9 cellular contexts compared by ENCODE assay signal in the genomic region with DNA sequence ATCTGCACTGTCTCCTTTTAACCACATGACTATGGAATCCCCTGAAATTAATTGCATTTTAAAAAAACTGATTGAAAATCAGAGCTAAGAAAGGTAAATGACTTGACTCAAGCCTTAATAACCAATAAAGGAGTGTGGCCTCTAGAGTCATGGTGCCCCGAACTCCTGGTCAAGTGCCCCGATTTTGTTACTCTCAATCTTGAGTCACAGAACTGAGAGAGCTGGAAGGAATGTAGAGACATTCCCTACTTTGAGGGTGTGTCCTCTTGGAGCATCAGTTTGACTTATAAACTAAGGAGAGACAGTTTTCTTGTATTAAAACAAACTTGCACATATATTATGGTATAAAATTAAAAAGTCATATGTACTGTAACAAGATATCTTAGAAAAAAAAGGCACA. TPM values are rescaled to one million over a fixed set of nuclear protein-coding genes. Genes with fewer than 3 reads are reported as not detected.
DNase-seq lines count a peak whose midpoint lies in the region; ATAC-seq and TF ChIP-seq lines count a peak whose summit lies in the region.
"Had no signal": no experiment of that assay in that cellular context is flagged by ENCODE, and none has a peak within 500 bp of the region (broad histone marks: within the 10 kb centered on the region; RNA-seq: fewer than 3 reads in every experiment).

No MANE protein-coding gene starts in this region.

- H3K27me3 ChIP-seq in SK-N-SH (ENCODE audit: insufficient read depth) = no peaks in the 10 kb centered on the region
- H3K27me3 ChIP-seq in MM.1S (replicated peaks; ENCODE audit: insufficient read depth, low read length) = no peaks in the 10 kb centered on the region

- H3K36me3 ChIP-seq in SK-N-SH (replicated peaks in 1 of 2; ENCODE audit: control insufficient read depth in 1 of 2, insufficient read depth in 2 of 2, low read length in 1 of 2) (peaks cover under 1 to 13% of the 10 kb centered on the region in 2 experiments), MM.1S (replicated peaks; ENCODE audit: insufficient read depth, low read length) (no peaks in the 10 kb centered on the region; the same call in 1 of the 2 replicates)

- CTCF ChIA-PET in SK-N-SH (lab: Yijun Ruan, JAX) = interaction anchor here (0.9 to 2.2 kb wide), 6 partner anchors 8 to 323 kb away, joined by 3 to 6 read pairs (median 3); no protein-coding TSS in a partner anchor

- H4K20me1 ChIP-seq in SK-N-SH (ENCODE audit: insufficient read depth) (peaks cover 69% of the 10 kb centered on the region), MM.1S (ENCODE audit: insufficient read depth, low read length) (peaks cover 62% of the 10 kb centered on the region)

- H3K79me2 ChIP-seq in SK-N-SH (ENCODE audit: insufficient read depth) (peaks cover 75% of the 10 kb centered on the region), MM.1S (ENCODE audit: low read length) (peaks cover 75% of the 10 kb centered on the region)

- TF ChIP-seq CTCF in SK-N-SH (IDR thresholded peaks at IDR 0.05) (no peak), MM.1S (IDR thresholded peaks at IDR 0.05; ENCODE audit: low read length) (no peak), choroid plexus epithelial cell (conservative IDR thresholded peaks at IDR 0.05; ENCODE audit: low read depth, low read length) (no peak), retinal pigment epithelial cell (conservative IDR thresholded peaks at IDR 0.05; ENCODE audit: low read depth, low read length) (no peak)

- H3K4me1 ChIP-seq in SK-N-SH (ENCODE audit: control insufficient read depth in 1 of 2, insufficient read depth in 2 of 2, low read depth in 1 of 2, low read length in 1 of 2) (peaks cover 20 to 32% of the 10 kb centered on the region in 2 experiments; a peak in 3 of 4 replicates), MM.1S (ENCODE audit: low read length) (peaks cover 18% of the 10 kb centered on the region)
- H3K4me1 ChIP-seq: parathyroid adenoma had no signal

- POLR2A ChIA-PET in SK-N-SH (lab: Yijun Ruan, JAX) = interaction anchor here (0.6 to 1.6 kb wide), 2 partner anchors 8 to 27 kb away, joined by 3 to 6 read pairs; a partner anchor contains a TSS

- H3K4me2 ChIP-seq in SK-N-SH = peak overlapping the region; percentile 88
- peak overlapping the region; percentile 75 for H3K4me2 ChIP-seq in MM.1S (ENCODE audit: low read depth, low read length)

- H2AFZ ChIP-seq in SK-N-SH (ENCODE audit: low read depth) (no peak overlapping the region), MM.1S (ENCODE audit: low read length) (no peak overlapping the region)
- H2AFZ ChIP-seq: parathyroid adenoma had no signal

- ATAC-seq in SK-N-SH treated with all-trans-retinoic acid at 6 μM for 48 hours (no peak), GM18873 (IDR thresholded peaks at IDR 0.05; ENCODE audit: low FRiP score, unreplicated experiment) (no peak), HG03045 (IDR thresholded peaks at IDR 0.05; ENCODE audit: unreplicated experiment) (no peak)

- 11% methylated on average over 2 of the region's 2 CpGs for WGBS in SK-N-SH (ENCODE audit: low lambda C conversion rate)

- TF ChIP-seq EP300 in SK-N-SH (IDR thresholded peaks at IDR 0.05; ENCODE audit: borderline replicate concordance in 1 of 2, low read depth in 1 of 2, low read length in 1 of 2) = no peak

- no peak for TF ChIP-seq RAD21 in SK-N-SH (IDR thresholded peaks at IDR 0.05; ENCODE audit: low read length)

- DNase-seq in SK-N-SH (no peak), MM.1S (no peak), choroid plexus epithelial cell (ENCODE audit: low read depth) (peak; percentile 17), retinal pigment epithelial cell (ENCODE audit: low read depth) (no peak), NCI-H2196 (lab: John Stamatoyannopoulos, UW; ENCODE audit: unreplicated experiment) (no peak)

- H3F3A ChIP-seq in SK-N-SH (replicated peaks; ENCODE audit: insufficient read depth) = peaks cover 3% of the 10 kb centered on the region
- peaks cover 5% of the 10 kb centered on the region; the same call in 1 of the 2 replicates for H3F3A ChIP-seq in MM.1S (ENCODE audit: insufficient read depth, low read length)

- H3K9me3 ChIP-seq in SK-N-SH (no peaks in the 10 kb centered on the region), MM.1S (replicated peaks; ENCODE audit: insufficient read depth, low read length) (no peaks in the 10 kb centered on the region)

- H3K9me2 ChIP-seq in SK-N-SH = no peaks in the 10 kb centered on the region
- no peaks in the 10 kb centered on the region for H3K9me2 ChIP-seq in MM.1S (replicated peaks; ENCODE audit: insufficient read depth, low read length)

- H3K9ac ChIP-seq in SK-N-SH (no peak overlapping the region), MM.1S (ENCODE audit: low read length) (no peak overlapping the region)
- H3K9ac ChIP-seq: parathyroid adenoma had no signal

- H3K27ac ChIP-seq in SK-N-SH (ENCODE audit: low read depth in 2 of 2, low read length in 1 of 2) (no peak overlapping the region), MM.1S (ENCODE audit: low read length) (no peak overlapping the region)
- H3K27ac ChIP-seq: parathyroid adenoma had no signal

- H3K4me3 ChIP-seq in SK-N-SH (ENCODE audit: low read depth in 2 of 2, low read length in 1 of 2) (peak overlapping the region; percentile 10 to 88; a peak in 3 of 4 replicates), MM.1S (ENCODE audit: low read length) (no peak overlapping the region), choroid plexus epithelial cell (ENCODE audit: low read depth, low read length) (no peak overlapping the region), retinal pigment epithelial cell (ENCODE audit: low read length) (peak overlapping the region; percentile 95)

TF ChIP-seq in SK-N-SH, 30 proteins besides CTCF, POLR2A, EP300 and RAD21:
- TF ChIP-seq FOSL2 (IDR thresholded peaks at IDR 0.05; ENCODE audit: borderline replicate concordance, low read depth) (peak; percentile 34; the same call in 1 of the 2 replicates), MXI1 (IDR thresholded peaks at IDR 0.05; ENCODE audit: low read depth, low read length) (no peak), SIN3A (IDR thresholded peaks at IDR 0.05; ENCODE audit: borderline replicate concordance, low read depth, low read length) (0 out of 2 replicates have a peak, but pooled peaks have one; percentile 43), YY1 (IDR thresholded peaks at IDR 0.05; ENCODE audit: low read depth) (no peak), SMC3 (IDR thresholded peaks at IDR 0.05; ENCODE audit: low read depth, low read length) (no peak), EZH2phosphoT487 (IDR thresholded peaks at IDR 0.05; ENCODE audit: borderline replicate concordance, low read depth) (no peak)
- TF ChIP-seq, protein P1, sequence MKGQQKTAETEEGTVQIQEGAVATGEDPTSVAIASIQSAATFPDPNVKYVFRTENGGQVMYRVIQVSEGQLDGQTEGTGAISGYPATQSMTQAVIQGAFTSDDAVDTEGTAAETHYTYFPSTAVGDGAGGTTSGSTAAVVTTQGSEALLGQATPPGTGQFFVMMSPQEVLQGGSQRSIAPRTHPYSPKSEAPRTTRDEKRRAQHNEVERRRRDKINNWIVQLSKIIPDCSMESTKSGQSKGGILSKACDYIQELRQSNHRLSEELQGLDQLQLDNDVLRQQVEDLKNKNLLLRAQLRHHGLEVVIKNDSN (IDR thresholded peaks at IDR 0.05; ENCODE audit: borderline replicate concordance, low read depth) = no peak

TF ChIP-seq in SK-N-SH treated with all-trans-retinoic acid at 6 μM for 48 hours, 23 proteins besides CTCF, POLR2A, EP300 and RAD21 (continues in another document):
- TF ChIP-seq, protein P2, sequence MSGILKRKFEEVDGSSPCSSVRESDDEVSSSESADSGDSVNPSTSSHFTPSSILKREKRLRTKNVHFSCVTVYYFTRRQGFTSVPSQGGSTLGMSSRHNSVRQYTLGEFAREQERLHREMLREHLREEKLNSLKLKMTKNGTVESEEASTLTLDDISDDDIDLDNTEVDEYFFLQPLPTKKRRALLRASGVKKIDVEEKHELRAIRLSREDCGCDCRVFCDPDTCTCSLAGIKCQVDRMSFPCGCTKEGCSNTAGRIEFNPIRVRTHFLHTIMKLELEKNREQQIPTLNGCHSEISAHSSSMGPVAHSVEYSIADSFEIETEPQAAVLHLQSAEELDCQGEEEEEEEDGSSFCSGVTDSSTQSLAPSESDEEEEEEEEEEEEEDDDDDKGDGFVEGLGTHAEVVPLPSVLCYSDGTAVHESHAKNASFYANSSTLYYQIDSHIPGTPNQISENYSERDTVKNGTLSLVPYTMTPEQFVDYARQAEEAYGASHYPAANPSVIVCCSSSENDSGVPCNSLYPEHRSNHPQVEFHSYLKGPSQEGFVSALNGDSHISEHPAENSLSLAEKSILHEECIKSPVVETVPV (CRISPR knock-in tag; IDR thresholded peaks at IDR 0.05) = no peak
- TF ChIP-seq GLIS3 (CRISPR knock-in tag; IDR thresholded peaks at IDR 0.05) (no peak), ZNF565 (CRISPR knock-in tag; conservative IDR thresholded peaks at IDR 0.05; ENCODE audit: low read depth) (no peak), PPARA (CRISPR knock-in tag; IDR thresholded peaks at IDR 0.05; ENCODE audit: borderline replicate concordance) (no peak)
- TF ChIP-seq, protein P3, sequence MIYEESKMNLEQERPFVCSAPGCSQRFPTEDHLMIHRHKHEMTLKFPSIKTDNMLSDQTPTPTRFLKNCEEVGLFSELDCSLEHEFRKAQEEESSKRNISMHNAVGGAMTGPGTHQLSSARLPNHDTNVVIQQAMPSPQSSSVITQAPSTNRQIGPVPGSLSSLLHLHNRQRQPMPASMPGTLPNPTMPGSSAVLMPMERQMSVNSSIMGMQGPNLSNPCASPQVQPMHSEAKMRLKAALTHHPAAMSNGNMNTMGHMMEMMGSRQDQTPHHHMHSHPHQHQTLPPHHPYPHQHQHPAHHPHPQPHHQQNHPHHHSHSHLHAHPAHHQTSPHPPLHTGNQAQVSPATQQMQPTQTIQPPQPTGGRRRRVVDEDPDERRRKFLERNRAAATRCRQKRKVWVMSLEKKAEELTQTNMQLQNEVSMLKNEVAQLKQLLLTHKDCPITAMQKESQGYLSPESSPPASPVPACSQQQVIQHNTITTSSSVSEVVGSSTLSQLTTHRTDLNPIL (CRISPR knock-in tag; IDR thresholded peaks at IDR 0.05; ENCODE audit: low read depth) = no peak

RNA-seq across cellular contexts. Expression of a gene that starts 2.4 kb away (rescaled TPM):
- polyA plus RNA-seq in SK-N-SH (2012; rRNA removed) = 35.1 and 48.5 TPM in 2 replicates
- polyA plus RNA-seq in SK-N-SH (2012; cell fraction: cytosol; rRNA removed) = 50.9 and 56.2 TPM in 2 replicates
- polyA plus RNA-seq in SK-N-SH (2012; cell fraction: nucleus; rRNA removed) = 18.7 and 46.9 TPM in 2 replicates

RNA-seq across cellular contexts. Expression of a gene that starts 26.8 kb away (rescaled TPM):
- 11.0 and 11.4 TPM in 2 replicates for polyA plus RNA-seq in SK-N-SH (2012; rRNA removed)
- polyA plus RNA-seq in SK-N-SH (2012; cell fraction: cytosol; rRNA removed) = 13.7 and 16.6 TPM in 2 replicates
- 11.6 and 13.2 TPM in 2 replicates for polyA plus RNA-seq in SK-N-SH (2012; cell fraction: nucleus; rRNA removed)

Comparison
In these comparisons a context has a peak if more than half of its experiments do, and no peak if none do; other contexts are left out.
1. H3K4me3 ChIP-seq: peak in SK-N-SH (2 of 2) and retinal pigment epithelial cell (single experiment); none in MM.1S (single experiment) and choroid plexus epithelial cell (single experiment).